ENCODE assay signal across 1 cellular context in genomic region chr6:26280409-26280808, GRCh38.
TF ChIP-seq lines count a peak whose summit lies in the region.

No MANE protein-coding gene starts in this region.

TF ChIP-seq in WTC11, 78 proteins besides CTCF, POLR2A, EP300 and RAD21 (continued from another document):
- TF ChIP-seq AFF4 (CRISPR knock-in tag; IDR thresholded peaks at IDR 0.05; ENCODE audit: borderline replicate concordance), result no peak
- TF ChIP-seq GTF2I (CRISPR knock-in tag; conservative IDR thresholded peaks at IDR 0.05), result no peak
- TF ChIP-seq ZNF512 (CRISPR knock-in tag; IDR thresholded peaks at IDR 0.05; ENCODE audit: borderline replicate concordance), result no peak
